ENCODE assay signal across 17 cellular contexts in the genomic region with DNA sequence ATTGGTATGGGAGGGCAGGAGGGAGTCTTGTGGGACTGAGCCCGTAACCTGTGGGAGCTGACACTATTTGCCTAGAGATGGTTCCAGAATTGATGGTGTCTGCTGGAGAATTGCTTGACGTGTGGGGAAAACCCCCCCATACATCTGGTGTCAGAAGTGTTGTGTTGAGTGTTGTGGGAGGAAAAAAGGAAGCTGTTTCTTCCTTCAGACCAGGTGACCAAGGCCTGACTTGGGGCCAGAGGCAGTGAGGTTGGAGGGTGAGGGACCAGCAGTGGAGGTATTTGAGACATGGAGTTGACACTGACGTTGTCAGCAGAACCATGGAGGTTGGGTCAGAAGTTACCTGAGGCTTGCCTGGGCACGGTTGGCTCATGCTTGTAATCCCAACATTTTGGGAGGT. TPM values are rescaled to one million over a fixed set of nuclear protein-coding genes. Genes with fewer than 3 reads are reported as not detected.
DNase-seq lines count a peak whose midpoint lies in the region; ATAC-seq and TF ChIP-seq lines count a peak whose summit lies in the region.
"Had no signal": no experiment of that assay in that cellular context is flagged by ENCODE, and none has a peak within 500 bp of the region (broad histone marks: within the 10 kb centered on the region; RNA-seq: fewer than 3 reads in every experiment).

No MANE protein-coding gene starts in this region.

- H3K4me1 ChIP-seq in BLaER1 (peaks cover 69% of the 10 kb centered on the region), DOHH2 (ENCODE audit: control insufficient read depth, low read length) (peaks cover 38% of the 10 kb centered on the region), Peyer's patch (peaks cover 0 to 22% (median 5%) of the 10 kb centered on the region in 4 donors)
- H3K4me1 ChIP-seq: BE2C, transverse colon had no signal

- H3K36me3 ChIP-seq in BLaER1, result peaks cover 57% of the 10 kb centered on the region
- H3K36me3 ChIP-seq in DOHH2 (ENCODE audit: control insufficient read depth, low read length), result no peaks in the 10 kb centered on the region; the same call in 1 of the 2 replicates
- H3K36me3 ChIP-seq in Peyer's patch, result no peaks in the 10 kb centered on the region
- H3K36me3 ChIP-seq: BE2C, transverse colon had no signal

- H3K9me3 ChIP-seq in BLaER1 (peaks cover 6% of the 10 kb centered on the region; the same call in 1 of the 2 replicates), DOHH2 (ENCODE audit: control insufficient read depth, insufficient read depth, low read length) (no peaks in the 10 kb centered on the region), Peyer's patch (no peaks in the 10 kb centered on the region)
- H3K9me3 ChIP-seq: BE2C, mucosa of descending colon, transverse colon had no signal

- no peak for TF ChIP-seq POLR2A in Peyer's patch (IDR thresholded peaks at IDR 0.05)

- ATAC-seq in HG03439 (IDR thresholded peaks at IDR 0.05; ENCODE audit: unreplicated experiment), result no peak
- ATAC-seq: mucosa of descending colon, SK-N-SH treated with all-trans-retinoic acid at 6 μM for 48 hours had no signal

- H4K20me1 ChIP-seq in BLaER1 (no peaks in the 10 kb centered on the region), DOHH2 (ENCODE audit: control insufficient read depth, insufficient read depth, low read depth, low read length) (no peaks in the 10 kb centered on the region)

- H3K4me2 ChIP-seq in BLaER1, result peak overlapping the region; percentile 68
- peak overlapping the region; percentile 10; the same call in 1 of the 2 replicates for H3K4me2 ChIP-seq in DOHH2 (ENCODE audit: low read length)

- DNase-seq in Peyer's patch, result peak in 2 of 3 donors; percentile 58 to 59
- peak; percentile 45 for DNase-seq in germinal center (ENCODE audit: low spot score)
- no peak for DNase-seq in NCI-H510A treated with DMSO at 0.1 percent for 48 hours (lab: John Stamatoyannopoulos, UW)
- DNase-seq in SK-N-DZ (ENCODE audit: low spot score), result no peak
- DNase-seq in A172 (ENCODE audit: low spot score), result no peak
- DNase-seq: activated effector memory CD4-positive, alpha-beta T cell treated with anti-CD3 and anti-CD28 coated beads, Interleukin-2, amount 50 U/mL, for 16 hours; BE2C; central memory CD4-positive, alpha-beta T cell; IMR-90; mucosa of descending colon; transverse colon had no signal

- H3K4me3 ChIP-seq in BLaER1, result no peak overlapping the region
- no peak overlapping the region for H3K4me3 ChIP-seq in DOHH2 (ENCODE audit: low read length)
- no peak overlapping the region for H3K4me3 ChIP-seq in Peyer's patch
- H3K4me3 ChIP-seq: mucosa of descending colon, transverse colon had no signal

- H3K79me2 ChIP-seq in DOHH2 (ENCODE audit: control insufficient read depth, low read length), result no peaks in the 10 kb centered on the region

- TF ChIP-seq CTCF in DOHH2 (IDR thresholded peaks at IDR 0.05; ENCODE audit: low read depth, low read length, poor library complexity, severe bottlenecking), result no peak
- TF ChIP-seq CTCF in Peyer's patch (IDR thresholded peaks at IDR 0.05), result no peak

- H3K27me3 ChIP-seq in BLaER1, result no peaks in the 10 kb centered on the region
- H3K27me3 ChIP-seq in DOHH2 (ENCODE audit: control insufficient read depth, low read length), result no peaks in the 10 kb centered on the region
- no peaks in the 10 kb centered on the region for H3K27me3 ChIP-seq in Peyer's patch
- H3K27me3 ChIP-seq: BE2C, transverse colon had no signal

- peaks cover 14% of the 10 kb centered on the region for H3F3A ChIP-seq in DOHH2 (ENCODE audit: control insufficient read depth, insufficient read depth)

- no peak overlapping the region for H3K9ac ChIP-seq in BLaER1

- H3K27ac ChIP-seq in BLaER1 (peak overlapping the region; percentile 47), DOHH2 (ENCODE audit: low read depth, low read length) (no peak overlapping the region), Peyer's patch (peak overlapping the region in 1 of 4 donors; percentile 39)
- H3K27ac ChIP-seq: transverse colon had no signal

- no peaks in the 10 kb centered on the region for H3K9me2 ChIP-seq in DOHH2 (replicated peaks; ENCODE audit: control insufficient read depth, low read length)

RNA-seq across cellular contexts. Expression of gene SHISAL2A, which starts 8.3 kb away (rescaled TPM):
- 1 to 10 TPM in 2 of 4 donors, under 1 TPM in 1, not detected in 1; 0.88 to 7.4 (median 1.7) TPM for total RNA-seq in Peyer's patch
- polyA plus RNA-seq in SK-N-DZ (2014; cell fraction: cytosol; rRNA removed), result 0.19 and 0.83 TPM in 2 replicates
- 0.15 and 0.46 TPM in 2 replicates for polyA plus RNA-seq in SK-N-DZ (2014; cell fraction: nucleus; rRNA removed)
- not detected in 2 replicates for total RNA-seq in A172 (2014; rRNA removed; shearing (Covaris generic))
- total RNA-seq: H4, IMR-90, kidney epithelial cell had no signal
- polyA plus RNA-seq: IMR-90 had no signal

RNA-seq across cellular contexts. Expression of gene GPX7, which starts 39.1 kb away (rescaled TPM):
- 1 to 10 TPM in 3 of 4 donors, not detected in 1; 1.4 to 6.2 (median 2.0) TPM for total RNA-seq in Peyer's patch
- not detected in 2 replicates for polyA plus RNA-seq in SK-N-DZ (2014; cell fraction: cytosol; rRNA removed)
- 0.56 TPM in 1 of 2 replicates, not detected in the other for polyA plus RNA-seq in SK-N-DZ (2014; cell fraction: nucleus; rRNA removed)
- total RNA-seq in A172 (2014; rRNA removed; shearing (Covaris generic)), result not detected in 2 replicates

RNA-seq across cellular contexts. Expression of gene COA7, which starts 56.8 kb away (rescaled TPM):
- 10 to 100 TPM in 1 of 4 donors, 1 to 10 TPM in 3; 5.9 to 17.0 (median 9.4) TPM for total RNA-seq in Peyer's patch
- polyA plus RNA-seq in SK-N-DZ (2014; cell fraction: cytosol; rRNA removed), result 18.9 and 19.2 TPM in 2 replicates
- 4.9 TPM in 2 replicates for polyA plus RNA-seq in SK-N-DZ (2014; cell fraction: nucleus; rRNA removed)
- 4.1 and 5.3 TPM in 2 replicates for total RNA-seq in A172 (2014; rRNA removed; shearing (Covaris generic))

Comparison
In these comparisons a context has a peak if more than half of its experiments do, and no peak if none do; other contexts are left out.
1. DNase-seq: peak in Peyer's patch (2 of 3) and germinal center (single experiment); none in NCI-H510A treated with DMSO at 0.1 percent for 48 hours (single experiment), SK-N-DZ (single experiment) and A172 (single experiment).